38 cellular contexts compared by ENCODE assay signal in the genomic region with DNA sequence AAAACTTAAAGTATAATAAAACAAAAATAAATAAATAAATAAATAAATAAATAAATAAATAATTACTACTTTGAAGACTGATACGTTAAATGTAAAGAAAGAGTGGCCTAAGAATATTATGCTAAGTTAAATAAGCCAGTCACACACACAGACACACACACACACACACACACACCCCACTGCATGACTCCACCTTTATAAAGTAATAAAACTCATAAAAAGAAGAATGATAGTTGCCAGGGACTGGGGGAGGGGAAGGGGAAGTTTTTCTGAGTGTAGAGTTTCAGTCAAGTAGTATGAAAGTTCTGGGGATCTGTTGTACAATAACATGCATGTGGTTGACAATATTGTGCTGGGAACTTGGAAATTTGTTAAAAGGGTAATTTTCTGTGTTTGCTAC.
"Had no signal": no experiment of that assay in that cellular context is flagged by ENCODE, and none has a peak within 500 bp of the region (broad histone marks: within the 10 kb centered on the region; RNA-seq: fewer than 3 reads in every experiment).

No MANE protein-coding gene starts in this region.

- DNase-seq: activated effector memory CD4-positive, alpha-beta T cell treated with anti-CD3 and anti-CD28 coated beads, Interleukin-2, amount 50 U/mL, for 16 hours; activated effector memory CD4-positive, alpha-beta T cell treated with Interleukin-2 at 50 U/mL for 16 hours; activated gamma-delta T cell; activated gamma-delta T cell treated with Interleukin-2 at 50 U/mL for 16 hours; activated naive CD4-positive, alpha-beta T cell; activated naive CD4-positive, alpha-beta T cell treated with anti-CD3 and anti-CD28 coated beads for 36 hours; activated naive CD4-positive, alpha-beta T cell treated with anti-CD3 and anti-CD28 coated beads, Interleukin-2, amount 10 ng/mL, durations not matched to agents 7 days and 5 days; activated naive CD4-positive, alpha-beta T cell treated with anti-CD3 and anti-CD28 coated beads, Interleukin-2, amount 50 U/mL, for 16 hours; activated naive CD4-positive, alpha-beta T cell treated with Interleukin-2 at 50 U/mL for 16 hours; activated naive CD8-positive, alpha-beta T cell treated with anti-CD3 and anti-CD28 coated beads for 36 hours; activated naive CD8-positive, alpha-beta T cell treated with anti-CD3 and anti-CD28 coated beads, Interleukin-2, amount 10 ng/mL, durations not matched to agents 7 days and 5 days; activated naive CD8-positive, alpha-beta T cell treated with anti-CD3 and anti-CD28 coated beads, Interleukin-2, amount 50 U/mL, for 24 hours; activated T-cell treated with anti-CD3 and anti-CD28 coated beads for 4 hours; activated T-cell treated with anti-CD3 and anti-CD28 coated beads, Interleukin-2, amount 50 U/mL, for 1 hour; activated T-cell treated with anti-CD3 and anti-CD28 coated beads, Interleukin-2, amount 50 U/mL, for 24 hours; activated T-cell treated with anti-CD3 and anti-CD28 coated beads, Interleukin-2, amount 50 U/mL, for 4 hours; activated T-cell treated with anti-CD3 and anti-CD28 coated beads, Interleukin-2, amount 50 U/mL, for 48 hours; activated T-cell treated with anti-CD3 and anti-CD28 coated beads, Interleukin-2, amount 50 U/mL, for 72 hours; adrenal gland; amniotic stem cell; amygdala; anterior cingulate cortex; aorta; body of pancreas; brain microvascular endothelial cell; caudate nucleus; central memory CD4-positive, alpha-beta T cell had no signal

- H3K4me1 Mint-ChIP-seq: activated naive CD4-positive, alpha-beta T cell treated with anti-CD3 and anti-CD28 coated beads, Interleukin-2, amount 10 ng/mL, durations not matched to agents 7 days and 5 days; activated naive CD4-positive, alpha-beta T cell treated with anti-CD3 and anti-CD28 coated beads, Interleukin-2, amount 50 U/mL, for 24 hours; activated naive CD8-positive, alpha-beta T cell treated with anti-CD3 and anti-CD28 coated beads for 36 hours; activated naive CD8-positive, alpha-beta T cell treated with anti-CD3 and anti-CD28 coated beads, Interleukin-2, amount 10 ng/mL, durations not matched to agents 7 days and 5 days; activated naive CD8-positive, alpha-beta T cell treated with anti-CD3 and anti-CD28 coated beads, Interleukin-2, amount 50 U/mL, for 24 hours; activated T-helper 17 cell treated with anti-CD3 and anti-CD28 coated beads, Interleukin-2, amount 50 U/mL, for 72 hours; central memory CD8-positive, alpha-beta T cell had no signal

- H3K9me3 Mint-ChIP-seq: activated naive CD8-positive, alpha-beta T cell treated with anti-CD3 and anti-CD28 coated beads for 36 hours; activated T-helper 1 cell treated with anti-CD3 and anti-CD28 coated beads, Interleukin-12 subunit alpha, Interleukin-12 subunit beta, Interleukin-2, Interleukin-4 antibody, amounts not matched to agents 30 ng/mL and 10 ng/mL and 1 ng/mL, durations not matched to agents 14 hours and 24 hours and 36 hours had no signal

- H3K27me3 Mint-ChIP-seq: activated naive CD4-positive, alpha-beta T cell treated with anti-CD3 and anti-CD28 coated beads, Interleukin-2, amount 10 ng/mL, durations not matched to agents 7 days and 5 days; activated naive CD4-positive, alpha-beta T cell treated with anti-CD3 and anti-CD28 coated beads, Interleukin-2, amount 50 U/mL, for 24 hours; activated naive CD8-positive, alpha-beta T cell; activated naive CD8-positive, alpha-beta T cell treated with anti-CD3 and anti-CD28 coated beads for 36 hours; activated naive CD8-positive, alpha-beta T cell treated with anti-CD3 and anti-CD28 coated beads, Interleukin-2, amount 10 ng/mL, durations not matched to agents 7 days and 5 days; activated naive CD8-positive, alpha-beta T cell treated with anti-CD3 and anti-CD28 coated beads, Interleukin-2, amount 50 U/mL, for 24 hours; activated T-cell treated with anti-CD3 and anti-CD28 coated beads, Interleukin-2, amount 50 U/mL, for 24 hours; activated T-helper 17 cell treated with anti-CD3 and anti-CD28 coated beads, Interleukin-2, amount 50 U/mL, for 72 hours; central memory CD8-positive, alpha-beta T cell had no signal

- H3K27ac Mint-ChIP-seq: activated naive CD4-positive, alpha-beta T cell treated with anti-CD3 and anti-CD28 coated beads for 36 hours; activated naive CD4-positive, alpha-beta T cell treated with anti-CD3 and anti-CD28 coated beads, Interleukin-2, amount 10 ng/mL, durations not matched to agents 7 days and 5 days; activated naive CD4-positive, alpha-beta T cell treated with anti-CD3 and anti-CD28 coated beads, Interleukin-2, amount 50 U/mL, for 24 hours; activated naive CD4-positive, alpha-beta T cell treated with anti-CD3 and anti-CD28 coated beads, Interleukin-2, amount 50 U/mL, for 72 hours; activated naive CD8-positive, alpha-beta T cell; activated naive CD8-positive, alpha-beta T cell treated with anti-CD3 and anti-CD28 coated beads for 36 hours; activated naive CD8-positive, alpha-beta T cell treated with anti-CD3 and anti-CD28 coated beads, Interleukin-2, amount 10 ng/mL, durations not matched to agents 7 days and 5 days; activated naive CD8-positive, alpha-beta T cell treated with anti-CD3 and anti-CD28 coated beads, Interleukin-2, amount 50 U/mL, for 24 hours; activated T-cell treated with anti-CD3 and anti-CD28 coated beads, Interleukin-2, amount 50 U/mL, for 24 hours; activated T-cell treated with anti-CD3 and anti-CD28 coated beads, Interleukin-2, amount 50 U/mL, for 72 hours; activated T-helper 1 cell treated with anti-CD3 and anti-CD28 coated beads, Interleukin-12 subunit alpha, Interleukin-12 subunit beta, Interleukin-2, Interleukin-4 antibody, amounts not matched to agents 30 ng/mL and 10 ng/mL and 1 ng/mL, durations not matched to agents 14 hours and 24 hours and 36 hours; activated T-helper 17 cell treated with anti-CD3 and anti-CD28 coated beads, Interleukin-2, amount 50 U/mL, for 72 hours; activated T-helper 2 cell treated with anti-CD3 and anti-CD28 coated beads, Interferon-gamma antibody, Interleukin-2, Interleukin-4, amounts not matched to agents 10 μg/mL and 5 μg/mL and 100 μg/mL, durations not matched to agents 14 hours and 24 hours and 36 hours; brain had no signal

- H3K4me3 Mint-ChIP-seq: activated naive CD4-positive, alpha-beta T cell treated with anti-CD3 and anti-CD28 coated beads for 36 hours; activated naive CD4-positive, alpha-beta T cell treated with anti-CD3 and anti-CD28 coated beads, Interleukin-2, amount 10 ng/mL, durations not matched to agents 7 days and 5 days; activated naive CD4-positive, alpha-beta T cell treated with anti-CD3 and anti-CD28 coated beads, Interleukin-2, amount 50 U/mL, for 24 hours; activated naive CD8-positive, alpha-beta T cell; activated naive CD8-positive, alpha-beta T cell treated with anti-CD3 and anti-CD28 coated beads for 36 hours; activated naive CD8-positive, alpha-beta T cell treated with anti-CD3 and anti-CD28 coated beads, Interleukin-2, amount 10 ng/mL, durations not matched to agents 7 days and 5 days; activated naive CD8-positive, alpha-beta T cell treated with anti-CD3 and anti-CD28 coated beads, Interleukin-2, amount 50 U/mL, for 24 hours; activated T-cell treated with anti-CD3 and anti-CD28 coated beads, Interleukin-2, amount 50 U/mL, for 24 hours; activated T-cell treated with anti-CD3 and anti-CD28 coated beads, Interleukin-2, amount 50 U/mL, for 4 hours; activated T-cell treated with anti-CD3 and anti-CD28 coated beads, Interleukin-2, amount 50 U/mL, for 72 hours; activated T-helper 1 cell treated with anti-CD3 and anti-CD28 coated beads, Interleukin-12 subunit alpha, Interleukin-12 subunit beta, Interleukin-2, Interleukin-4 antibody, amounts not matched to agents 30 ng/mL and 10 ng/mL and 1 ng/mL, durations not matched to agents 14 hours and 24 hours and 36 hours; activated T-helper 17 cell treated with anti-CD3 and anti-CD28 coated beads, Interleukin-2, amount 50 U/mL, for 72 hours; brain; central memory CD8-positive, alpha-beta T cell had no signal

- H3K27ac ChIP-seq: adrenal gland, ascending aorta, body of pancreas, brain microvascular endothelial cell, breast epithelium, cardiac muscle cell had no signal

- ATAC-seq: activated naive CD4-positive, alpha-beta T cell treated with anti-CD3 and anti-CD28 coated beads, Interleukin-2, amount 50 U/mL, for 72 hours; activated naive CD8-positive, alpha-beta T cell treated with anti-CD3 and anti-CD28 coated beads, Interleukin-2, amount 50 U/mL, for 24 hours; activated T-cell treated with anti-CD3 and anti-CD28 coated beads, Interleukin-2, amount 50 U/mL, for 4 hours; activated T-cell treated with anti-CD3 and anti-CD28 coated beads, Interleukin-2, amount 50 U/mL, for 72 hours; activated T-helper 17 cell treated with anti-CD3 and anti-CD28 coated beads, Interleukin-2, amount 50 U/mL, for 72 hours; body of pancreas had no signal

- H3K36me3 Mint-ChIP-seq: activated naive CD4-positive, alpha-beta T cell treated with anti-CD3 and anti-CD28 coated beads, Interleukin-2, amount 10 ng/mL, durations not matched to agents 7 days and 5 days; activated naive CD4-positive, alpha-beta T cell treated with anti-CD3 and anti-CD28 coated beads, Interleukin-2, amount 50 U/mL, for 24 hours; activated naive CD4-positive, alpha-beta T cell treated with anti-CD3 and anti-CD28 coated beads, Interleukin-2, amount 50 U/mL, for 72 hours; activated naive CD8-positive, alpha-beta T cell; activated naive CD8-positive, alpha-beta T cell treated with anti-CD3 and anti-CD28 coated beads for 36 hours; activated naive CD8-positive, alpha-beta T cell treated with anti-CD3 and anti-CD28 coated beads, Interleukin-2, amount 10 ng/mL, durations not matched to agents 7 days and 5 days; brain had no signal

- H3K36me3 ChIP-seq: adrenal gland, ascending aorta, brain microvascular endothelial cell, breast epithelium, cardiac muscle cell had no signal

- H3K9me3 ChIP-seq: adrenal gland, ascending aorta, body of pancreas, breast epithelium had no signal

- H3K4me1 ChIP-seq: adrenal gland, ascending aorta, body of pancreas, breast epithelium had no signal

- H3K27me3 ChIP-seq: adrenal gland, ascending aorta, body of pancreas, brain microvascular endothelial cell, breast epithelium, cardiac muscle cell had no signal

- H3K4me3 ChIP-seq: adrenal gland, ascending aorta, body of pancreas, breast epithelium, cardiac muscle cell had no signal
